26 cellular contexts compared by ENCODE assay signal in genomic region chr19:840519-841206, GRCh38. TPM values are rescaled to one million over a fixed set of nuclear protein-coding genes. Genes with fewer than 3 reads are reported as not detected.
DNase-seq lines count a peak whose midpoint lies in the region; ATAC-seq, FAIRE-seq and TF ChIP-seq lines count a peak whose summit lies in the region.
"Had no signal": no experiment of that assay in that cellular context is flagged by ENCODE, and none has a peak within 500 bp of the region (broad histone marks: within the 10 kb centered on the region; RNA-seq: fewer than 3 reads in every experiment).

Gene PRTN3 (plus strand): TSS chr19:840999. CDS start chr19:841009, 10 bp downstream.

- no peak for FAIRE-seq in HepG2 (lab: Jason Lieb, UNC)
- FAIRE-seq: GM18507, keratinocyte, small intestine had no signal

- peak within 1 kb of the TSS; percentile 47 for H3K4me3 Mint-ChIP-seq in natural killer cell treated with Interleukin-12 subunit alpha and Interleukin-12 subunit beta and Interleukin-15 and Interleukin-18, amount 100 ng/mL, for 72 hours
- no peak within 1 kb of the TSS for H3K4me3 Mint-ChIP-seq in natural killer cell
- H3K4me3 Mint-ChIP-seq: activated naive CD8-positive, alpha-beta T cell treated with anti-CD3 and anti-CD28 coated beads for 36 hours; CD8-positive, alpha-beta T cell had no signal

- TF ChIP-seq POLR2A in HepG2 (IDR thresholded peaks at IDR 0.05; ENCODE audit: insufficient read depth in 1 of 2, low read depth in 2 of 2, low read length in 2 of 2) (no peak), gastroesophageal sphincter (IDR thresholded peaks at IDR 0.05) (no peak)

- no peaks in the 10 kb centered on the region for H3K79me2 ChIP-seq in HepG2 (ENCODE audit: insufficient read depth, low read length)
- H3K79me2 ChIP-seq: hepatocyte had no signal

- no peaks in the 10 kb centered on the region for H4K20me1 ChIP-seq in HepG2 (ENCODE audit: insufficient read depth, low read length)

- H3K4me3 ChIP-seq in HepG2 (replicated peaks in 1 of 3; ENCODE audit: insufficient read depth in 1 of 3, low read depth in 2 of 3, low read length in 3 of 3) (no peak within 1 kb of the TSS), gastroesophageal sphincter (no peak within 1 kb of the TSS)
- H3K4me3 ChIP-seq: body of pancreas, coronary artery, hepatocyte had no signal

- H2AFZ ChIP-seq in HepG2 (ENCODE audit: low read length), result no peak within 1 kb of the TSS
- H2AFZ ChIP-seq: hepatocyte had no signal

- no peak within 1 kb of the TSS for H3K9ac ChIP-seq in HepG2 (ENCODE audit: insufficient read depth, low read depth, low read length)

- H3K36me3 ChIP-seq in HepG2 (replicated peaks in 1 of 2; ENCODE audit: control insufficient read depth in 1 of 2, insufficient read depth in 2 of 2, low read length in 2 of 2), result no peaks in the 10 kb centered on the region
- no peaks in the 10 kb centered on the region for H3K36me3 ChIP-seq in gastroesophageal sphincter

- TF ChIP-seq CTCF in natural killer cell (IDR thresholded peaks at IDR 0.05) (no peak), HepG2 (CRISPR knock-in tag; IDR thresholded peaks at IDR 0.05) (no peak), gastroesophageal sphincter (IDR thresholded peaks at IDR 0.05) (no peak)

- TF ChIP-seq EP300 in HepG2 (IDR thresholded peaks at IDR 0.05; ENCODE audit: low read depth in 2 of 2, low read length in 2 of 2), result no peak
- TF ChIP-seq EP300 in HepG2 (CRISPR knock-in tag; IDR thresholded peaks at IDR 0.05; ENCODE audit: borderline replicate concordance), result no peak
- TF ChIP-seq EP300 in gastroesophageal sphincter (IDR thresholded peaks at IDR 0.05), result no peak

- no peak for ATAC-seq in natural killer cell treated with Interleukin-12 subunit alpha and Interleukin-12 subunit beta and Interleukin-15 and Interleukin-18, amount 100 ng/mL, for 72 hours
- ATAC-seq in natural killer cell (no peak), HepG2 (no peak), gastroesophageal sphincter (no peak)
- ATAC-seq: body of pancreas; CD8-positive, alpha-beta T cell had no signal

- TF ChIP-seq RAD21 in HepG2 (CRISPR knock-in tag; IDR thresholded peaks at IDR 0.05), result no peak

- peak within 1 kb of the TSS in 1 of 2 donors; percentile 42 for H3K27ac Mint-ChIP-seq in natural killer cell treated with Interleukin-12 subunit alpha and Interleukin-12 subunit beta and Interleukin-15 and Interleukin-18, amount 100 ng/mL, for 72 hours
- H3K27ac Mint-ChIP-seq in natural killer cell, result no peak within 1 kb of the TSS
- H3K27ac Mint-ChIP-seq: activated naive CD8-positive, alpha-beta T cell treated with anti-CD3 and anti-CD28 coated beads for 36 hours; CD8-positive, alpha-beta T cell had no signal

- H3K9me3 Mint-ChIP-seq in natural killer cell treated with Interleukin-12 subunit alpha and Interleukin-12 subunit beta and Interleukin-15 and Interleukin-18, amount 100 ng/mL, for 72 hours, result no peaks in the 10 kb centered on the region
- H3K9me3 Mint-ChIP-seq in natural killer cell, result no peaks in the 10 kb centered on the region
- H3K9me3 Mint-ChIP-seq: CD8-positive, alpha-beta T cell had no signal

- H3K9me3 ChIP-seq in HepG2 (ENCODE audit: low read length) (no peaks in the 10 kb centered on the region), gastroesophageal sphincter (no peaks in the 10 kb centered on the region)
- H3K9me3 ChIP-seq: body of pancreas had no signal

- peaks cover 0 to 7% of the 10 kb centered on the region in 2 donors for H3K4me1 Mint-ChIP-seq in natural killer cell treated with Interleukin-12 subunit alpha and Interleukin-12 subunit beta and Interleukin-15 and Interleukin-18, amount 100 ng/mL, for 72 hours (ENCODE audit: low read depth in 2 of 2)
- H3K4me1 Mint-ChIP-seq in natural killer cell, result no peaks in the 10 kb centered on the region

- in situ Hi-C loops in HepG2 (cut with HindIII; ENCODE audit: extremely low pct_ligation_motif_present, low pct_unique_long_range_greater_than_20kb), result no loop called here

- H3K27me3 ChIP-seq in HepG2 (ENCODE audit: control insufficient read depth in 1 of 2, insufficient read depth in 2 of 2, low read length in 2 of 2) (peaks cover 13 to 60% of the 10 kb centered on the region in 2 experiments), gastroesophageal sphincter (peaks cover 91% of the 10 kb centered on the region)

- POLR2A ChIA-PET in HepG2 (lab: Yijun Ruan, JAX), result interaction anchor here (1.0 kb wide), 1 partner anchor 44 kb away, joined by 3 read pairs; no protein-coding TSS in a partner anchor

- peaks cover 6% of the 10 kb centered on the region for H3K36me3 Mint-ChIP-seq in natural killer cell treated with Interleukin-12 subunit alpha and Interleukin-12 subunit beta and Interleukin-15 and Interleukin-18, amount 100 ng/mL, for 72 hours
- no peaks in the 10 kb centered on the region for H3K36me3 Mint-ChIP-seq in natural killer cell
- H3K36me3 Mint-ChIP-seq: activated naive CD8-positive, alpha-beta T cell treated with anti-CD3 and anti-CD28 coated beads for 36 hours; CD8-positive, alpha-beta T cell had no signal

- intact Hi-C loops in natural killer cell (cut with micrococcal nuclease) (no loop called here), HepG2 (cut with micrococcal nuclease; ENCODE audit: unreplicated experiment) (no loop called here)

- CTCF ChIA-PET in HepG2 (lab: Yijun Ruan, JAX; ENCODE audit: low intra/inter-chr PET ratio, low total read pairs), result no interaction called here

- no peak within 1 kb of the TSS for H3K4me2 ChIP-seq in HepG2 (ENCODE audit: low read depth, low read length)
- H3K4me2 ChIP-seq: hepatocyte had no signal

- H3K4me1 ChIP-seq in HepG2 (ENCODE audit: insufficient read depth, low read length) (peaks cover 29% of the 10 kb centered on the region), gastroesophageal sphincter (peaks cover 0 to 12% (median 10%) of the 10 kb centered on the region in 3 donors)

- 30% methylated on average over 2 of the region's 24 CpGs for WGBS in HepG2 (ENCODE audit: low lambda C conversion rate)
- WGBS in gastroesophageal sphincter (ENCODE audit: low coverage in 1 of 2), 2 donors, result no CpG with 5 or more reads among the region's 24 CpGs

- peaks cover 15 to 21% of the 10 kb centered on the region in 2 donors for H3K27me3 Mint-ChIP-seq in natural killer cell treated with Interleukin-12 subunit alpha and Interleukin-12 subunit beta and Interleukin-15 and Interleukin-18, amount 100 ng/mL, for 72 hours
- H3K27me3 Mint-ChIP-seq in natural killer cell (ENCODE audit: low read depth in 2 of 2), result peaks cover 3 to 18% of the 10 kb centered on the region in 2 donors

- DNase-seq in natural killer cell treated with Interleukin-12 subunit alpha and Interleukin-12 subunit beta and Interleukin-15 and Interleukin-18, amount 100 ng/mL, for 72 hours (ENCODE audit: low spot score), result no peak
- DNase-seq in natural killer cell (no peak), NOMO-1 treated with DMSO at 0.1 percent for 48 hours (lab: John Stamatoyannopoulos, UW; ENCODE audit: unreplicated experiment) (peak; percentile 61), HepG2 (ENCODE audit: low spot score) (no peak), 8988T (no peak), NCI-H82 treated with DMSO at 0.1 percent for 48 hours (lab: John Stamatoyannopoulos, UW; ENCODE audit: unreplicated experiment) (no peak)
- DNase-seq in stimulated activated CD4-positive, alpha-beta T cell treated with anti-CD3 and anti-CD28 coated beads, Interleukin-4, amount 100 ng/mL, for 1 hour, result no peak
- DNase-seq: activated CD4-positive, CD25-positive, alpha-beta regulatory T cell treated with anti-CD3 and anti-CD28 coated beads, Interleukin-2, amount 50 U/mL, for 72 hours; activated naive CD8-positive, alpha-beta T cell treated with anti-CD3 and anti-CD28 coated beads for 36 hours; body of pancreas; CD8-positive, alpha-beta T cell; KG1; NCI-H1105; NCI-H510A; SHP77 treated with DMSO at 0.1 percent for 48 hours; small intestine; stimulated activated CD4-positive, alpha-beta T cell treated with anti-CD3 and anti-CD28 coated beads, Interleukin-4, amount 100 ng/mL, for 24 hours; substantia nigra; T1000 had no signal

- BruUV-seq in HepG2 (replicated peaks; lab: Mats Ljungman, UMichigan), result no TSS peak

- H3K27ac ChIP-seq in HepG2 (ENCODE audit: extremely low read length, insufficient read depth, low read length), result no peak within 1 kb of the TSS
- no peak within 1 kb of the TSS for H3K27ac ChIP-seq in gastroesophageal sphincter
- H3K27ac ChIP-seq: body of pancreas, coronary artery, hepatocyte had no signal

RNA-seq across cellular contexts. Expression of gene PRTN3, which starts in this region (rescaled TPM):
- total RNA-seq in natural killer cell treated with Interleukin-12 subunit alpha and Interleukin-12 subunit beta and Interleukin-15 and Interleukin-18, amount 100 ng/mL, for 72 hours, result not detected
- total RNA-seq in natural killer cell (under 1 TPM in 2 of 3 donors, not detected in 1; 0.36 to 0.73 TPM), HepG2 (2016; rRNA removed; fragmentation: Illumina TruSeq; extraction: Trizol) (not detected in 2 replicates), gastroesophageal sphincter (not detected)
- total RNA-seq in HepG2 (2016; cell fraction: cytosol; rRNA removed; fragmentation: Illumina TruSeq; extraction: Trizol; ENCODE audit: low read depth), result not detected in 2 replicates
- total RNA-seq in HepG2 (2016; cell fraction: insoluble cytoplasmic fraction; rRNA removed; fragmentation: Illumina TruSeq; extraction: Trizol), result not detected in 2 replicates
- total RNA-seq in HepG2 (2016; cell fraction: membrane; rRNA removed; fragmentation: Illumina TruSeq; extraction: Trizol), result not detected in 2 replicates
- not detected in 2 replicates for total RNA-seq in HepG2 (2016; cell fraction: nucleus; rRNA removed; fragmentation: Illumina TruSeq; extraction: Trizol)
- 0.10 TPM in 1 of 2 replicates, not detected in the other for polyA plus RNA-seq in HepG2 (2011; rRNA removed)
- polyA plus RNA-seq in HepG2 (2011; cell fraction: cytosol; rRNA removed), result 0.17 TPM in 1 of 2 replicates, not detected in the other
- 0.14 and 0.16 TPM in 2 replicates for polyA plus RNA-seq in HepG2 (2011; cell fraction: nucleus; rRNA removed)
- polyA plus RNA-seq in HepG2 (2012), result not detected in 2 replicates
- not detected in 2 replicates for polyA plus RNA-seq in HepG2 (2016; cell fraction: cytosol; fragmentation: Illumina TruSeq; extraction: Trizol; ENCODE audit: low read depth)
- polyA plus RNA-seq in HepG2 (2016; cell fraction: insoluble cytoplasmic fraction; fragmentation: Illumina TruSeq; extraction: Trizol; ENCODE audit: low read depth), result not detected in 2 replicates
- polyA plus RNA-seq in HepG2 (2016; cell fraction: membrane; fragmentation: Illumina TruSeq; extraction: Trizol; ENCODE audit: low read depth), result not detected in 2 replicates
- not detected in 2 replicates for polyA plus RNA-seq in HepG2 (2016; cell fraction: nucleus; fragmentation: Illumina TruSeq; extraction: Trizol; ENCODE audit: insufficient read depth, low read depth)
- 0.14 TPM in 1 of 2 replicates, not detected in the other for polyA minus RNA-seq in HepG2 (2011; rRNA and poly(A)+ RNA removed; ENCODE audit: low replicate concordance)
- not detected in 2 replicates for polyA minus RNA-seq in HepG2 (2011; cell fraction: cytosol; rRNA and poly(A)+ RNA removed)
- not detected in 2 replicates for polyA minus RNA-seq in HepG2 (2011; cell fraction: nucleus; rRNA and poly(A)+ RNA removed)
- total RNA-seq: activated CD8-positive, alpha-beta memory T cell treated with anti-CD3 and anti-CD28 coated beads for 36 hours; activated naive CD8-positive, alpha-beta T cell treated with anti-CD3 and anti-CD28 coated beads for 36 hours; CD8-positive, alpha-beta T cell; hepatocyte; pulmonary artery endothelial cell had no signal
- polyA plus RNA-seq: hepatocyte, keratinocyte, small intestine had no signal
